27 cellular contexts compared by ENCODE assay signal in genomic region chr10:116477989-116478615, GRCh38. TPM values are rescaled to one million over a fixed set of nuclear protein-coding genes. Genes with fewer than 3 reads are reported as not detected.
DNase-seq lines count a peak whose midpoint lies in the region; FAIRE-seq and TF ChIP-seq lines count a peak whose summit lies in the region.
"Had no signal": no experiment of that assay in that cellular context is flagged by ENCODE, and none has a peak within 500 bp of the region (broad histone marks: within the 10 kb centered on the region; RNA-seq: fewer than 3 reads in every experiment).

No MANE protein-coding gene starts in this region.

- no peak for TF ChIP-seq EP300 in H1 (IDR thresholded peaks at IDR 0.05; ENCODE audit: borderline replicate concordance in 1 of 2, low read depth in 2 of 2, low read length in 2 of 2)

- FAIRE-seq in H1 (lab: Jason Lieb, UNC), result no peak
- FAIRE-seq: G401.6, GM19239, H54 had no signal

- H2AK5ac ChIP-seq in H1 (ENCODE audit: low read depth, low read length) (no peak overlapping the region), trophoblast cell (ENCODE audit: low read length) (no peak overlapping the region)

- H4K8ac ChIP-seq in H1 (ENCODE audit: extremely low read depth, insufficient read depth, low read length) (no peak overlapping the region), trophoblast cell (ENCODE audit: low read depth, low read length) (no peak overlapping the region)

- no peak for TF ChIP-seq RAD21 in H1 (IDR thresholded peaks at IDR 0.05 in 1 of 2, conservative IDR thresholded peaks at IDR 0.05 in 1 of 2; ENCODE audit: low read depth in 2 of 2, low read length in 2 of 2)

- H3K23me2 ChIP-seq in H1 (ENCODE audit: low read depth, low read length), result no peaks in the 10 kb centered on the region

- H3K4me1 ChIP-seq in HEK293 (ENCODE audit: control insufficient read depth, insufficient read depth, low read length) (no peaks in the 10 kb centered on the region), H1 (replicated peaks in 1 of 4; ENCODE audit: control insufficient read depth in 3 of 4, insufficient read depth in 4 of 4, low read length in 3 of 4) (no peaks in the 10 kb centered on the region), trophoblast cell (ENCODE audit: control insufficient read depth in 1 of 2, insufficient read depth in 2 of 2, low read length in 2 of 2) (peaks cover 0 to 2% of the 10 kb centered on the region in 2 experiments)
- H3K4me1 ChIP-seq: SJSA1 had no signal

- H3K18ac ChIP-seq in H1 (ENCODE audit: extremely low read depth, low read length) (no peak overlapping the region), trophoblast cell (ENCODE audit: low read length) (no peak overlapping the region)

- WGBS in H1 (ENCODE audit: extremely low coverage in 1 of 2, insufficient coverage in 1 of 2, insufficient read length in 1 of 2, insufficient replicate concordance in 2 of 2, low coverage in 1 of 2, low lambda C conversion rate in 2 of 2, missing lambda C conversion rate in 1 of 2), 2 experiments, result 81% methylated on average over 12 of the region's 12 CpGs; no CpG with 5 or more reads in 1 of the 2 experiments
- WGBS in trophoblast cell (ENCODE audit: extremely low coverage, insufficient coverage, insufficient read length), result no CpG with 5 or more reads among the region's 12 CpGs

- H3K27ac ChIP-seq in HEK293 (ENCODE audit: extremely low read depth, low read depth, low read length), result no peak overlapping the region
- H3K27ac ChIP-seq in H1 (ENCODE audit: low read depth, low read length), result no peak overlapping the region
- H3K27ac ChIP-seq in trophoblast cell (ENCODE audit: low read depth, low read length), result no peak overlapping the region
- H3K27ac ChIP-seq: SJSA1 had no signal

- DNase-seq in H1 (ENCODE audit: low read depth in 1 of 2, low spot score in 2 of 2) (no peak), trophoblast cell (peak in 1 of 2 donors; percentile 23), superior temporal gyrus (ENCODE audit: extremely low spot score) (peak; percentile 37), HPDE6-E6E7 (ENCODE audit: extremely low spot score) (no peak), HUDEP-2 (lab: John Stamatoyannopoulos, UW; ENCODE audit: unreplicated experiment in 76 of 76) (no peak), NCI-H2081 treated with DMSO at 0.1 percent for 48 hours (lab: John Stamatoyannopoulos, UW) (no peak)
- no peak for DNase-seq in activated naive CD4-positive, alpha-beta T cell treated with Interleukin-2 at 50 U/mL for 16 hours
- DNase-seq: CD4-positive, alpha-beta memory T cell; DMS153; HFFc6; KBM-7; NCI-H1092 treated with DMSO at 0.1 percent for 48 hours; NCI-H146; NCI-H2029; NCI-H345; NCI-H524 treated with DMSO at 0.1 percent for 48 hours; NCI-H82; OCI-M1 had no signal

- H3K23ac ChIP-seq in H1 (ENCODE audit: insufficient read length), result no peak overlapping the region
- no peak overlapping the region for H3K23ac ChIP-seq in trophoblast cell (ENCODE audit: low read length)

- CTCF ChIA-PET in HEK293 (lab: Yijun Ruan, JAX), result interaction anchor here (0.9 to 1.2 kb wide), 2 partner anchors 13 to 33 kb away, joined by 3 to 4 read pairs; no protein-coding TSS in a partner anchor
- CTCF ChIA-PET in H1 (lab: Charles Lee; ENCODE audit: partially characterized antibody), result interaction anchor here (1.4 kb wide), 1 partner anchor 11 kb away, joined by 4 read pairs; no protein-coding TSS in a partner anchor

- POLR2A ChIA-PET in HEK293 (lab: Yijun Ruan, JAX), result no interaction called here
- POLR2A ChIA-PET in H1 (lab: Charles Lee; ENCODE audit: partially characterized antibody), result no interaction called here

- H2BK5ac ChIP-seq in H1 (ENCODE audit: low read depth, low read length) (peak overlapping the region; percentile 60; the same call in 1 of the 2 replicates), trophoblast cell (ENCODE audit: low read depth, low read length, poor library complexity) (no peak overlapping the region)

- H3K9ac ChIP-seq in H1 (replicated peaks in 1 of 4; ENCODE audit: extremely low read depth in 1 of 4, low read depth in 3 of 4, low read length in 3 of 4), result no peak overlapping the region
- no peak overlapping the region for H3K9ac ChIP-seq in trophoblast cell (ENCODE audit: low read length)

- TF ChIP-seq POLR2A in H1 (IDR thresholded peaks at IDR 0.05; ENCODE audit: control extremely low read depth in 1 of 2, low read depth in 2 of 2, low read length in 2 of 2), result no peak

- no peaks in the 10 kb centered on the region for H4K20me1 ChIP-seq in H1 (replicated peaks in 1 of 2; ENCODE audit: control insufficient read depth in 1 of 2, insufficient read depth in 2 of 2, low read length in 2 of 2)

- no peak overlapping the region for H3K56ac ChIP-seq in H1 (replicated peaks; ENCODE audit: insufficient read length, low read depth, low read length)

- H3K79me1 ChIP-seq in H1 (ENCODE audit: low read depth, low read length), result no peaks in the 10 kb centered on the region
- H3K79me1 ChIP-seq in trophoblast cell (ENCODE audit: low read length), result no peaks in the 10 kb centered on the region

- H3K27me3 ChIP-seq in H1 (replicated peaks in 1 of 4; ENCODE audit: control insufficient read depth in 3 of 4, extremely low read depth in 1 of 4, insufficient read depth in 3 of 4, low read length in 3 of 4) (no peaks in the 10 kb centered on the region), trophoblast cell (ENCODE audit: insufficient read depth, low read length) (no peaks in the 10 kb centered on the region)
- H3K27me3 ChIP-seq: SJSA1 had no signal

- H3K14ac ChIP-seq in H1 (ENCODE audit: insufficient read length) (no peak overlapping the region), trophoblast cell (ENCODE audit: low read length) (no peak overlapping the region)

- H3K4ac ChIP-seq in H1 (replicated peaks; ENCODE audit: insufficient read length, low read depth, low read length) (no peak overlapping the region), trophoblast cell (ENCODE audit: low read depth, low read length) (no peak overlapping the region)

- H2BK15ac ChIP-seq in H1 (ENCODE audit: low read length), result peak overlapping the region; percentile 83; the same call in 1 of the 2 replicates

- H3K4me3 ChIP-seq in HEK293 (ENCODE audit: low read depth, low read length) (no peak overlapping the region), H1 (ENCODE audit: extremely low read depth in 1 of 4, insufficient read depth in 2 of 4, low read depth in 3 of 4, low read length in 4 of 4) (no peak overlapping the region), trophoblast cell (ENCODE audit: low read depth, low read length) (peak overlapping the region; percentile 9)
- H3K4me3 ChIP-seq: SJSA1 had no signal

- H4K5ac ChIP-seq in H1 (ENCODE audit: insufficient read length, low read depth, low read length), result no peak overlapping the region

- H3K36me3 ChIP-seq in HEK293 (ENCODE audit: control insufficient read depth in 2 of 2, insufficient read depth in 1 of 2, low read length in 2 of 2), result no peaks in the 10 kb centered on the region
- H3K36me3 ChIP-seq in H1 (ENCODE audit: control insufficient read depth in 2 of 4, insufficient read depth in 4 of 4, low read length in 3 of 4), result no peaks in the 10 kb centered on the region
- H3K36me3 ChIP-seq in trophoblast cell (ENCODE audit: control insufficient read depth in 1 of 2, insufficient read depth in 2 of 2, low read length in 2 of 2), result no peaks in the 10 kb centered on the region
- H3K36me3 ChIP-seq: SJSA1 had no signal

- H2BK12ac ChIP-seq in H1 (ENCODE audit: low read depth, low read length) (peak overlapping the region; percentile 84; the same call in 1 of the 2 replicates), trophoblast cell (ENCODE audit: low read length) (no peak overlapping the region)

- H2AFZ ChIP-seq in H1 (ENCODE audit: low read length) (no peak overlapping the region), trophoblast cell (ENCODE audit: insufficient read depth, low read length, poor library complexity) (no peak overlapping the region)

- H3K79me2 ChIP-seq in H1 (ENCODE audit: control insufficient read depth in 1 of 2, insufficient read depth in 2 of 2, low read length in 2 of 2), result no peaks in the 10 kb centered on the region
- no peaks in the 10 kb centered on the region for H3K79me2 ChIP-seq in trophoblast cell (ENCODE audit: control insufficient read depth, insufficient read depth, low read length, poor library complexity)

- peak overlapping the region; percentile 21; the same call in 1 of the 2 replicates for H2BK20ac ChIP-seq in H1 (ENCODE audit: low read length)

- H3K4me2 ChIP-seq in H1 (ENCODE audit: insufficient read depth in 1 of 2, low read depth in 2 of 2, low read length in 2 of 2) (no peak overlapping the region), trophoblast cell (ENCODE audit: low read length) (no peak overlapping the region)

- H2BK120ac ChIP-seq in H1 (replicated peaks; ENCODE audit: low read depth, low read length) (peak overlapping the region; percentile 80), trophoblast cell (ENCODE audit: insufficient read depth, low read length, poor library complexity) (no peak overlapping the region)

- H4K12ac ChIP-seq in trophoblast cell (ENCODE audit: low read depth, low read length), result no peak overlapping the region

- H3K9me3 ChIP-seq in HEK293 (ENCODE audit: control insufficient read depth, insufficient read depth, low read depth, low read length), result no peaks in the 10 kb centered on the region
- H3K9me3 ChIP-seq in H1 (ENCODE audit: insufficient read depth in 2 of 2, low read depth in 1 of 2, low read length in 1 of 2), result peaks cover 3 to 5% of the 10 kb centered on the region in 2 experiments; a peak in 2 of 4 replicates
- H3K9me3 ChIP-seq in trophoblast cell (ENCODE audit: insufficient read depth, low read depth, low read length), result no peaks in the 10 kb centered on the region
- H3K9me3 ChIP-seq: SJSA1 had no signal

- TF ChIP-seq CTCF in HEK293 (tag by site-specific recombination; IDR thresholded peaks at IDR 0.05) (no peak), H1 (IDR thresholded peaks at IDR 0.05; ENCODE audit: control extremely low read depth in 1 of 3, insufficient read depth in 1 of 3, low read depth in 1 of 3, low read length in 3 of 3) (no peak)

- H4K91ac ChIP-seq in H1 (replicated peaks; ENCODE audit: insufficient read length, low read length), result peak overlapping the region; percentile 35
- H4K91ac ChIP-seq in trophoblast cell (ENCODE audit: low read depth, low read length), result no peak overlapping the region

TF ChIP-seq in HEK293, 187 proteins besides CTCF, POLR2A, EP300 and RAD21 (continues in another document):
- no peak for TF ChIP-seq WT1 (tag by site-specific recombination; IDR thresholded peaks at IDR 0.05)

TF ChIP-seq in H1, 55 proteins besides CTCF, POLR2A, EP300 and RAD21:
- no peak for TF ChIP-seq KDM1A (IDR thresholded peaks at IDR 0.05; ENCODE audit: borderline replicate concordance, low read length)

RNA-seq across cellular contexts. Expression of gene PNLIPRP3, which starts 50.5 kb away (rescaled TPM):
- not detected in 2 replicates for total RNA-seq in H1 (2021; fragmentation: NEBNext Ultra II Directional; extraction: Animal tissue kit (Norgen Biotek cat#: 25700))
- not detected in 2 replicates for polyA plus RNA-seq in H1 (2011; rRNA removed)
- not detected for polyA plus RNA-seq in H1 (2011; cell fraction: cytosol; rRNA removed)
- not detected for polyA plus RNA-seq in H1 (2011; cell fraction: nucleus; rRNA removed)
- polyA plus RNA-seq in H1 (2012, experiment 1 of 2), result not detected in 4 replicates
- polyA plus RNA-seq in H1 (2012, experiment 2 of 2), result not detected
- polyA plus RNA-seq in H1 (2013, experiment 1 of 2), result not detected
- polyA plus RNA-seq in H1 (2013, experiment 2 of 2), result not detected
- not detected in 2 replicates for polyA minus RNA-seq in H1 (2011; rRNA and poly(A)+ RNA removed)
- polyA minus RNA-seq in H1 (2011; cell fraction: cytosol; rRNA and poly(A)+ RNA removed), result not detected
- not detected for polyA minus RNA-seq in H1 (2011; cell fraction: nucleus; rRNA and poly(A)+ RNA removed)
- 0.04 TPM in 1 of 2 replicates, not detected in the other for polyA plus RNA-seq in trophoblast cell (2013)
- total RNA-seq: A673; CD4-positive, alpha-beta memory T cell; HFFc6; HT-29; Right ventricle myocardium inferior; SJSA1 had no signal
- polyA plus RNA-seq: BJ; CD4-positive, alpha-beta memory T cell had no signal
